ENCODE assay signal across 1 cellular context in genomic region chr6:87583822-87584221, GRCh38.
TF ChIP-seq lines count a peak whose summit lies in the region.

No MANE protein-coding gene starts in this region.

TF ChIP-seq in HepG2, 621 proteins besides CTCF, POLR2A, EP300 and RAD21 (continued from another document and continues in another):
- no peak for TF ChIP-seq HMGXB3 (CRISPR knock-in tag; IDR thresholded peaks at IDR 0.05; ENCODE audit: borderline replicate concordance)
- no peak for TF ChIP-seq ZFP41 (CRISPR knock-in tag; IDR thresholded peaks at IDR 0.05; ENCODE audit: borderline replicate concordance)
- no peak for TF ChIP-seq ZNF878 (CRISPR knock-in tag; IDR thresholded peaks at IDR 0.05)
- no peak for TF ChIP-seq ZNF318 (CRISPR knock-in tag; IDR thresholded peaks at IDR 0.05)
- TF ChIP-seq RXRB (CRISPR knock-in tag; IDR thresholded peaks at IDR 0.05; ENCODE audit: borderline replicate concordance) = peak; percentile 82; the same call in 1 of the 2 replicates
- TF ChIP-seq KLF16 (CRISPR knock-in tag; IDR thresholded peaks at IDR 0.05) = peak in 1 of 2 experiments; percentile 29; a peak in 1 of 4 replicates
- TF ChIP-seq ZNF263 (CRISPR knock-in tag; IDR thresholded peaks at IDR 0.05) = no peak
- TF ChIP-seq PRPF4 (IDR thresholded peaks at IDR 0.05; ENCODE audit: low read depth, low read length, poor library complexity, severe bottlenecking) = no peak
- TF ChIP-seq ZNF501 (CRISPR knock-in tag; IDR thresholded peaks at IDR 0.05) = no peak
- TF ChIP-seq MEIS1 (CRISPR knock-in tag; IDR thresholded peaks at IDR 0.05; ENCODE audit: borderline replicate concordance) = no peak
- TF ChIP-seq TP53 (CRISPR knock-in tag; conservative IDR thresholded peaks at IDR 0.05) = no peak
- no peak for TF ChIP-seq ZNF20 (CRISPR knock-in tag; IDR thresholded peaks at IDR 0.05)
- peak; percentile 82 for TF ChIP-seq TFE3 (CRISPR knock-in tag; IDR thresholded peaks at IDR 0.05)
- peak; percentile 59; the same call in 1 of the 2 replicates for TF ChIP-seq NKX3-1 (CRISPR knock-in tag; IDR thresholded peaks at IDR 0.05)
- TF ChIP-seq MYNN (CRISPR knock-in tag; IDR thresholded peaks at IDR 0.05; ENCODE audit: low read depth) = no peak
- no peak for TF ChIP-seq ZBTB44 (CRISPR knock-in tag; IDR thresholded peaks at IDR 0.05)
- no peak for TF ChIP-seq CHCHD3 (CRISPR knock-in tag; IDR thresholded peaks at IDR 0.05)
- TF ChIP-seq DMAP1 (CRISPR knock-in tag; IDR thresholded peaks at IDR 0.05) = no peak
- TF ChIP-seq CEBPB (IDR thresholded peaks at IDR 0.05; ENCODE audit: borderline replicate concordance, low read depth, low read length) = peak; percentile 20; the same call in 1 of the 2 replicates
- no peak for TF ChIP-seq ZNF460 (CRISPR knock-in tag; IDR thresholded peaks at IDR 0.05; ENCODE audit: borderline replicate concordance)
- no peak for TF ChIP-seq ZNF121 (CRISPR knock-in tag; IDR thresholded peaks at IDR 0.05)
- no peak for TF ChIP-seq SOX6 (IDR thresholded peaks at IDR 0.05)
- TF ChIP-seq SOX6 (CRISPR knock-in tag; IDR thresholded peaks at IDR 0.05) = peak; percentile 99
- no peak for TF ChIP-seq AGO1 (IDR thresholded peaks at IDR 0.05; ENCODE audit: low read depth, low read length, poor library complexity, severe bottlenecking)
- no peak for TF ChIP-seq ZNF143 (CRISPR knock-in tag; IDR thresholded peaks at IDR 0.05)
- no peak for TF ChIP-seq ZNF274 (CRISPR knock-in tag; IDR thresholded peaks at IDR 0.05)
- no peak for TF ChIP-seq SRF (IDR thresholded peaks at IDR 0.05; ENCODE audit: low read depth, low read length)
- TF ChIP-seq RFX3 (CRISPR knock-in tag; IDR thresholded peaks at IDR 0.05) = no peak
- TF ChIP-seq ZNF740 (CRISPR knock-in tag; IDR thresholded peaks at IDR 0.05) = no peak
- no peak for TF ChIP-seq HOXD1 (CRISPR knock-in tag; IDR thresholded peaks at IDR 0.05)
- TF ChIP-seq NONO (IDR thresholded peaks at IDR 0.05) = no peak
- TF ChIP-seq NONO (CRISPR knock-in tag; conservative IDR thresholded peaks at IDR 0.05) = no peak
- 0 out of 2 replicates have a peak, but pooled peaks have one; percentile 14 for TF ChIP-seq ARID3A (IDR thresholded peaks at IDR 0.05; ENCODE audit: low read depth, low read length)
- TF ChIP-seq ATRX (CRISPR knock-in tag; IDR thresholded peaks at IDR 0.05; ENCODE audit: borderline replicate concordance) = no peak
- TF ChIP-seq ZNF30 (CRISPR knock-in tag; IDR thresholded peaks at IDR 0.05) = no peak
- peak; percentile 70 for TF ChIP-seq NFIC (IDR thresholded peaks at IDR 0.05; ENCODE audit: low read length)
- no peak for TF ChIP-seq ZNF746 (CRISPR knock-in tag; IDR thresholded peaks at IDR 0.05)
- TF ChIP-seq LRRFIP1 (CRISPR knock-in tag; conservative IDR thresholded peaks at IDR 0.05) = no peak
- TF ChIP-seq ZNF230 (CRISPR knock-in tag; IDR thresholded peaks at IDR 0.05) = no peak
- no peak for TF ChIP-seq ZNF816 (CRISPR knock-in tag; IDR thresholded peaks at IDR 0.05; ENCODE audit: borderline replicate concordance)
- no peak for TF ChIP-seq ZNF468 (CRISPR knock-in tag; IDR thresholded peaks at IDR 0.05)
- TF ChIP-seq HMGXB4 (CRISPR knock-in tag; IDR thresholded peaks at IDR 0.05; ENCODE audit: borderline replicate concordance in 1 of 2, low read depth in 1 of 2) = no peak
